17 cellular contexts compared by ENCODE assay signal in the genomic region with DNA sequence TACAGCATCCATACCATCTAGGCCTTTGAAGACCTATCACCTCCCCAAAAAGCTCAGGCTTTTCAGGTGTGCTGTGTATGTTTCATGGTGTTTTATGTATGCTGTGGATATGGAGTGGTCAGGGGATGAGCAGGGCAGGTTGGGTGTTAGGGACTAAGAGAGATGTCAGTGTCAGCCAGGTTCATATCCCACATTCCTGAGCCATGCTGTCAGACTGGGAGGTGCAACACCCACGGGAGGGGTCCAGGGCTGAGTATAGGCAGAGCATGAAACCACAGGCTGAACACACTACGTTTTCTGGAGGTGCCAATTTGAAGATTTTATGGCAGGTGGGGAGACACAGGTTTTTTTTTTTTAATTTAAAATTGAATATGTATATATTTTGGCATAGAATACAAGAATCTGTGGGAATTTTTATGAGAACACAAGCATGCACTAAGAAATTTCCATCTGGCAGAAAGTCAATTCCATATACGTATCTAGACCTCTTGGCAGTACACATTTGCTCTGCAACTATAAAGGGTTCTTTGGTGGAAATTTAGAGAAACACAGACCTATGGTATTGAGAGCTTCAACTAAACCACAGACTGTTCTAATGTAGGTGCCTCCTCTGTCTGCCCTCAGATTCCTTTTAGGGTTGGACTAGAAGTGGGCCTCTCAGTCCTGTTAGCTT.
A peak's percentile ranks its signal among the peaks of the same experiment; 100 is the strongest.
DNase-seq lines count a peak whose midpoint lies in the region; ATAC-seq, FAIRE-seq and TF ChIP-seq lines count a peak whose summit lies in the region.
"Had no signal": no experiment of that assay in that cellular context is flagged by ENCODE, and none has a peak within 500 bp of the region (broad histone marks: within the 10 kb centered on the region; RNA-seq: fewer than 3 reads in every experiment).

No MANE protein-coding gene starts in this region.

- H3K9me2 ChIP-seq in HCT116 (ENCODE audit: insufficient read depth) = no peaks in the 10 kb centered on the region

- no peak overlapping the region for H3K4me3 ChIP-seq in HCT116 (replicated peaks in 1 of 2; ENCODE audit: low read depth in 1 of 2, low read length in 2 of 2)
- H3K4me3 ChIP-seq in rectal smooth muscle tissue (ENCODE audit: low read length) = no peak overlapping the region
- H3K4me3 ChIP-seq in CD8-positive, alpha-beta T cell (ENCODE audit: low read depth, low read length) = no peak overlapping the region
- H3K4me3 ChIP-seq in kidney (ENCODE audit: low read length in 2 of 2) = no peak overlapping the region
- H3K4me3 ChIP-seq: BLaER1 treated with 17β-estradiol and CSF1 and Interleukin-3, amounts not matched to agents 10 nM and 100 nM; colonic mucosa had no signal

- H3K9ac ChIP-seq in HCT116 (ENCODE audit: low read length) (no peak overlapping the region), rectal smooth muscle tissue (ENCODE audit: low read length) (no peak overlapping the region), kidney (ENCODE audit: low read length in 2 of 2) (no peak overlapping the region)
- H3K9ac ChIP-seq: BLaER1 treated with 17β-estradiol and CSF1 and Interleukin-3, amounts not matched to agents 10 nM and 100 nM had no signal

- H3K9me3 ChIP-seq in HCT116 (ENCODE audit: control insufficient read depth in 1 of 2, insufficient read depth in 1 of 2, low read depth in 1 of 2, low read length in 2 of 2) (no peaks in the 10 kb centered on the region), kidney (ENCODE audit: control insufficient read depth in 1 of 2, low read length in 2 of 2) (no peaks in the 10 kb centered on the region)
- no peaks in the 10 kb centered on the region for H3K9me3 ChIP-seq in CD8-positive, alpha-beta T cell (ENCODE audit: low read length)
- H3K9me3 ChIP-seq: colonic mucosa had no signal

- TF ChIP-seq POLR2A in HCT116 (IDR thresholded peaks at IDR 0.05; ENCODE audit: borderline replicate concordance, extremely low read depth, insufficient read depth, insufficient read length) = no peak

- H3K36me3 Mint-ChIP-seq in CD8-positive, alpha-beta T cell = no peaks in the 10 kb centered on the region
- H3K36me3 Mint-ChIP-seq: WTC11 had no signal

- H3K4me1 ChIP-seq in HCT116 (ENCODE audit: control insufficient read depth in 1 of 2, insufficient read depth in 2 of 2, low read length in 2 of 2) (peaks cover 21 to 31% of the 10 kb centered on the region in 2 experiments), rectal smooth muscle tissue (ENCODE audit: control insufficient read depth, insufficient read depth, low read length) (peaks cover 21% of the 10 kb centered on the region), kidney (ENCODE audit: control insufficient read depth in 1 of 2, insufficient read depth in 1 of 2, low read depth in 1 of 2, low read length in 2 of 2) (no peaks in the 10 kb centered on the region)
- peaks cover 5% of the 10 kb centered on the region for H3K4me1 ChIP-seq in CD8-positive, alpha-beta T cell (ENCODE audit: insufficient read depth, low read length)
- H3K4me1 ChIP-seq: colonic mucosa had no signal

- H3K27ac ChIP-seq in HCT116 (ENCODE audit: low read depth, low read length) = no peak overlapping the region
- peak overlapping the region; percentile 69 for H3K27ac ChIP-seq in RWPE1
- H3K27ac ChIP-seq in rectal smooth muscle tissue (ENCODE audit: low read depth, low read length) = peak overlapping the region; percentile 28
- no peak overlapping the region for H3K27ac ChIP-seq in CD8-positive, alpha-beta T cell (ENCODE audit: low read depth, low read length)
- no peak overlapping the region for H3K27ac ChIP-seq in kidney (ENCODE audit: low read depth in 2 of 2, low read length in 2 of 2)
- H3K27ac ChIP-seq: BLaER1 treated with 17β-estradiol and CSF1 and Interleukin-3, amounts not matched to agents 10 nM and 100 nM; colonic mucosa had no signal

- H3K36me3 ChIP-seq in HCT116 (ENCODE audit: control insufficient read depth in 1 of 2, insufficient read depth in 2 of 2, low read length in 2 of 2) = no peaks in the 10 kb centered on the region
- H3K36me3 ChIP-seq in rectal smooth muscle tissue (ENCODE audit: control insufficient read depth, insufficient read depth, low read length) = no peaks in the 10 kb centered on the region
- H3K36me3 ChIP-seq in CD8-positive, alpha-beta T cell (ENCODE audit: insufficient read depth, low read length) = no peaks in the 10 kb centered on the region
- no peaks in the 10 kb centered on the region for H3K36me3 ChIP-seq in kidney (ENCODE audit: control insufficient read depth in 1 of 2, insufficient read depth in 2 of 2, low read length in 2 of 2)
- H3K36me3 ChIP-seq: BLaER1 treated with 17β-estradiol and CSF1 and Interleukin-3, amounts not matched to agents 10 nM and 100 nM; colonic mucosa had no signal

- peak; percentile 72 for ATAC-seq in HCT116
- ATAC-seq in CD8-positive, alpha-beta T cell = no peak
- no peak for ATAC-seq in GM19328 (IDR thresholded peaks at IDR 0.05; ENCODE audit: unreplicated experiment)
- ATAC-seq: right cardiac atrium, WTC11 had no signal

- no peaks in the 10 kb centered on the region for H4K20me1 ChIP-seq in HCT116 (ENCODE audit: insufficient read depth)
- H4K20me1 ChIP-seq: BLaER1 treated with 17β-estradiol and CSF1 and Interleukin-3, amounts not matched to agents 10 nM and 100 nM had no signal

- H3K4me3 Mint-ChIP-seq in CD8-positive, alpha-beta T cell = no peak overlapping the region
- H3K4me3 Mint-ChIP-seq: WTC11 had no signal

- DNase-seq in HCT116 (ENCODE audit: low read depth, low spot score) (no peak), RWPE1 (ENCODE audit: low spot score) (peak; percentile 93), glomerular visceral epithelial cell (ENCODE audit: extremely low spot score) (peak; percentile 77), kidney (no peak), AG20443 (ENCODE audit: low spot score) (no peak)
- no peak for DNase-seq in CD8-positive, alpha-beta T cell
- DNase-seq: activated CD8-positive, alpha-beta memory T cell treated with anti-CD3 and anti-CD28 coated beads, Interleukin-2, amount 50 U/mL, for 48 hours; colonic mucosa; Karpas-422; NCI-H1930; NK-92 treated with Interleukin-12 subunit alpha and Interleukin-12 subunit beta, amount 100 ng/mL, for 24 hours; stimulated activated naive CD4-positive, alpha-beta T cell treated with Interleukin-2 at 50 U/mL for 16 hours had no signal

- H3K27ac Mint-ChIP-seq in CD8-positive, alpha-beta T cell = no peak overlapping the region
- H3K27ac Mint-ChIP-seq: WTC11 had no signal

- H3K9me3 Mint-ChIP-seq in CD8-positive, alpha-beta T cell = no peaks in the 10 kb centered on the region
- H3K9me3 Mint-ChIP-seq: WTC11 had no signal

- H3K79me2 ChIP-seq in HCT116 (ENCODE audit: insufficient read depth, low read length) = no peaks in the 10 kb centered on the region

- POLR2A ChIA-PET in HCT116 (lab: Charles Lee) (no interaction called here), RWPE1 (lab: Yijun Ruan, JAX; ENCODE audit: low non-redundant PET) (no interaction called here)
- POLR2A ChIA-PET in CD8-positive, alpha-beta T cell (lab: Charles Lee) = no interaction called here

- BruUV-seq in HCT116 (replicated peaks; lab: Mats Ljungman, UMichigan) = no TSS peak

- peak overlapping the region; percentile 50 for H2AFZ ChIP-seq in HCT116 (ENCODE audit: low read depth, low read length, poor library complexity, severe bottlenecking)

- CTCF ChIA-PET in HCT116 (lab: Charles Lee) = no interaction called here
- CTCF ChIA-PET in RWPE1 (lab: Yijun Ruan, JAX) = no interaction called here
- CTCF ChIA-PET in CD8-positive, alpha-beta T cell (lab: Charles Lee) = no interaction called here

- intact Hi-C loops in HCT116 (cut with micrococcal nuclease) (no loop called here), kidney (cut with DNase I) (no loop called here)
- intact Hi-C loops in CD8-positive, alpha-beta T cell (cut with DNase I, micrococcal nuclease) = no loop called here

- H3K4me1 Mint-ChIP-seq in CD8-positive, alpha-beta T cell (ENCODE audit: low read depth) = peaks cover 11% of the 10 kb centered on the region

- no peak for FAIRE-seq in kidney (lab: Jason Lieb, UNC)

- RAD21 ChIA-PET in HCT116 (lab: Charles Lee; ENCODE audit: low non-redundant PET in 1 of 2, low total read pairs in 2 of 2, uncharacterized antibody in 2 of 2, unreplicated experiment in 2 of 2) = no interaction called here

- no peaks in the 10 kb centered on the region for H3K27me3 ChIP-seq in HCT116 (ENCODE audit: insufficient read depth, low read length)
- no peaks in the 10 kb centered on the region for H3K27me3 ChIP-seq in rectal smooth muscle tissue (ENCODE audit: control insufficient read depth, insufficient read depth, low read length)
- no peaks in the 10 kb centered on the region for H3K27me3 ChIP-seq in CD8-positive, alpha-beta T cell (ENCODE audit: insufficient read depth, low read length)
- H3K27me3 ChIP-seq: BLaER1 treated with 17β-estradiol and CSF1 and Interleukin-3, amounts not matched to agents 10 nM and 100 nM; colonic mucosa had no signal

- H3K4me2 ChIP-seq in HCT116 (ENCODE audit: low read length) = peak overlapping the region; percentile 47
- H3K4me2 ChIP-seq: BLaER1 treated with 17β-estradiol and CSF1 and Interleukin-3, amounts not matched to agents 10 nM and 100 nM had no signal

- TF ChIP-seq CTCF in HCT116 (IDR thresholded peaks at IDR 0.05 in 2 of 3, conservative IDR thresholded peaks at IDR 0.05 in 1 of 3; ENCODE audit: borderline replicate concordance in 1 of 3, insufficient read depth in 1 of 3, low read depth in 2 of 3, low read length in 2 of 3) = no peak
- no peak for TF ChIP-seq CTCF in RWPE1 (conservative IDR thresholded peaks at IDR 0.05; ENCODE audit: low read depth)
- no peak for TF ChIP-seq CTCF in CD8-positive, alpha-beta T cell (IDR thresholded peaks at IDR 0.05)
- TF ChIP-seq CTCF in kidney (IDR thresholded peaks at IDR 0.05; ENCODE audit: borderline replicate concordance, extremely low read depth, insufficient read depth) = no peak

- TF ChIP-seq RAD21 in HCT116 (IDR thresholded peaks at IDR 0.05; ENCODE audit: low read depth) = no peak

- H3K27me3 Mint-ChIP-seq in CD8-positive, alpha-beta T cell (ENCODE audit: low read depth) = no peaks in the 10 kb centered on the region

TF ChIP-seq in HCT116, 20 proteins besides CTCF, POLR2A, EP300 and RAD21:
- peak; percentile 32; the same call in 1 of the 2 replicates for TF ChIP-seq JUND (IDR thresholded peaks at IDR 0.05)
- TF ChIP-seq EGR1 (IDR thresholded peaks at IDR 0.05; ENCODE audit: low read depth) = peak; percentile 26; the same call in 1 of the 2 replicates
- TF ChIP-seq TCF7L2 (IDR thresholded peaks at IDR 0.05; ENCODE audit: borderline replicate concordance, extremely low read depth, insufficient read depth, insufficient read length) = no peak
- peak; percentile 22; the same call in 1 of the 2 replicates for TF ChIP-seq FOSL1 (IDR thresholded peaks at IDR 0.05; ENCODE audit: low read depth)
- TF ChIP-seq ZFX (IDR thresholded peaks at IDR 0.05) = no peak

Comparison
In these comparisons a context has a peak if more than half of its experiments do, and no peak if none do; other contexts are left out.
1. DNase-seq: peak in RWPE1 (single experiment) and glomerular visceral epithelial cell (single experiment); none in HCT116 (single experiment), CD8-positive, alpha-beta T cell (0 of 7), kidney (single experiment) and AG20443 (single experiment).
2. H3K27ac ChIP-seq: peak in RWPE1 (single experiment) and rectal smooth muscle tissue (single experiment); none in HCT116 (single experiment), CD8-positive, alpha-beta T cell (single experiment) and kidney (0 of 2).